ENCODE assay signal across 6 cellular contexts in the genomic region with DNA sequence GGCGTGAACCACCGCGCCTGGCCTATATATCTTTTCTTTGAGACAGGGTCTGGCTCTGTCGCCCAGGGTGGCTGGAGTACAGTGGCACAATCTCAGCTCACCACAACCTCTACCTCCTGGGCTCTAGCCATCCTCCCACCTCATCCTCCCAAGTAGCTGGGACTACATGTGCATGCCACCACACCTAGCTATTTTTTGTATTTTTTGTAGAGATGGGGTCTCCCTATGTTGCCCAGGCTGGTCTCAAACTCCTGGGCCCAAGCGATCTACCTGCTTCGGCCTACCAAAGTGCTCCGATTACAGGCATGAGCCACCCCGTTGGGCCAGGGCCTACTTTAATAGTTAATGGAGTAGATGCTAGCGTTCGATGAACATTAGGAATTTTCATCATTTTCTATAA. TPM values are rescaled to one million over a fixed set of nuclear protein-coding genes. Genes with fewer than 3 reads are reported as not detected.
A peak's percentile ranks its signal among the peaks of the same experiment; 100 is the strongest.
DNase-seq lines count a peak whose midpoint lies in the region; ATAC-seq and TF ChIP-seq lines count a peak whose summit lies in the region.
"Had no signal": no experiment of that assay in that cellular context is flagged by ENCODE, and none has a peak within 500 bp of the region (broad histone marks: within the 10 kb centered on the region; RNA-seq: fewer than 3 reads in every experiment).

No MANE protein-coding gene starts in this region.

- H4K20me1 ChIP-seq in OCI-LY7 (ENCODE audit: insufficient read depth, low read length): peaks cover 13% of the 10 kb centered on the region; the same call in 1 of the 2 replicates

- H3K27me3 ChIP-seq in ectodermal cell (ENCODE audit: control insufficient read depth, insufficient read depth, low read length, poor library complexity, severe bottlenecking): no peaks in the 10 kb centered on the region

- peak overlapping the region; percentile 82 for H3K4me3 ChIP-seq in OCI-LY7 (ENCODE audit: low read depth, low read length, poor library complexity, severe bottlenecking)
- peak overlapping the region; percentile 65 for H3K4me3 ChIP-seq in ectodermal cell (ENCODE audit: insufficient read depth, low read depth, low read length)
- peak overlapping the region; percentile 70 to 94 (median 81) for H3K4me3 ChIP-seq in skin epidermis

- intact Hi-C loops in OCI-LY7 (cut with micrococcal nuclease; ENCODE audit: unreplicated experiment): loop anchor here (5.0 kb wide), 1 partner anchor 72 kb away; the partner anchor contains the start of gene JUNB

- POLR2A ChIA-PET in OCI-LY7 (lab: Charles Lee): interaction anchor here (0.6 to 1.1 kb wide), 2 partner anchors 13 to 33 kb away, joined by 3 read pairs; no protein-coding TSS in a partner anchor

- no peak overlapping the region for H3K27ac ChIP-seq in OCI-LY7 (ENCODE audit: low read depth, low read length, poor library complexity, severe bottlenecking)
- no peak overlapping the region for H3K27ac ChIP-seq in ectodermal cell (ENCODE audit: insufficient read depth, low read depth, low read length, poor library complexity, severe bottlenecking)
- peak overlapping the region in 15 of 21 experiments; percentile 92 to 98 (median 97) for H3K27ac ChIP-seq in skin epidermis

- no peak for ATAC-seq in GM19328 (IDR thresholded peaks at IDR 0.05; ENCODE audit: unreplicated experiment)

- BruUV-seq in OCI-LY7 (replicated peaks; lab: Mats Ljungman, UMichigan): no TSS peak

- TF ChIP-seq CTCF in OCI-LY7 (conservative IDR thresholded peaks at IDR 0.05; ENCODE audit: low read length): no peak

- peaks cover 72% of the 10 kb centered on the region for H3K79me2 ChIP-seq in OCI-LY7 (ENCODE audit: insufficient read depth, low read depth, low read length)

- peak overlapping the region; percentile 97 for H3K4me2 ChIP-seq in OCI-LY7 (ENCODE audit: low read length)

- H3K4me1 ChIP-seq in OCI-LY7 (ENCODE audit: insufficient read depth, low read length, poor library complexity, severe bottlenecking) (peaks cover 12% of the 10 kb centered on the region), ectodermal cell (ENCODE audit: control insufficient read depth, insufficient read depth, low read length) (no peaks in the 10 kb centered on the region)

- H3K36me3 ChIP-seq in OCI-LY7 (ENCODE audit: insufficient read depth, low read length): peaks cover 68% of the 10 kb centered on the region
- peaks cover 18% of the 10 kb centered on the region for H3K36me3 ChIP-seq in ectodermal cell (ENCODE audit: control insufficient read depth, insufficient read depth, low read length)

- no peaks in the 10 kb centered on the region for H3K9me3 ChIP-seq in OCI-LY7 (ENCODE audit: low read length)
- H3K9me3 ChIP-seq in ectodermal cell (ENCODE audit: control insufficient read depth, low read length): no peaks in the 10 kb centered on the region

- no peak overlapping the region for H2AFZ ChIP-seq in OCI-LY7 (ENCODE audit: low read length)

- CTCF ChIA-PET in OCI-LY7 (lab: Charles Lee; ENCODE audit: unreplicated experiment): interaction anchor here (0.6 kb wide), 1 partner anchor 14 kb away, joined by 3 read pairs; no protein-coding TSS in a partner anchor

- WGBS in ectodermal cell, 2 experiments: 93 to 96% methylated on average over 10 of the region's 10 CpGs

- no peak for DNase-seq in OCI-LY7 (ENCODE audit: low spot score)
- no peak for DNase-seq in cerebellar cortex (ENCODE audit: low spot score)

- no peaks in the 10 kb centered on the region for H3K9me2 ChIP-seq in OCI-LY7 (ENCODE audit: insufficient read depth, low read length)

RNA-seq across cellular contexts. Expression of gene TNPO2, which starts 3.4 kb away (rescaled TPM):
- 42.6 and 47.3 TPM in 2 replicates for total RNA-seq in OCI-LY7 (2014; rRNA removed; shearing (Covaris generic))
- 112 and 120 TPM in 2 replicates for total RNA-seq in OCI-LY7 (2022)
- 94.7 TPM for polyA plus RNA-seq in ectodermal cell (2013, experiment 1 of 4)
- polyA plus RNA-seq in ectodermal cell (2013, experiment 2 of 4): 90.7 TPM
- polyA plus RNA-seq in ectodermal cell (2013, experiment 3 of 4): 66.9 TPM
- 78.1 TPM for polyA plus RNA-seq in ectodermal cell (2013, experiment 4 of 4)

RNA-seq across cellular contexts. Expression of gene TRIR, which starts 14.2 kb away (rescaled TPM):
- total RNA-seq in OCI-LY7 (2014; rRNA removed; shearing (Covaris generic)): 322 and 336 TPM in 2 replicates
- total RNA-seq in OCI-LY7 (2022): 211 and 219 TPM in 2 replicates
- polyA plus RNA-seq in ectodermal cell (2013, experiment 1 of 4): 160 TPM
- 155 TPM for polyA plus RNA-seq in ectodermal cell (2013, experiment 2 of 4)
- 139 TPM for polyA plus RNA-seq in ectodermal cell (2013, experiment 3 of 4)
- polyA plus RNA-seq in ectodermal cell (2013, experiment 4 of 4): 150 TPM

RNA-seq across cellular contexts. Expression of gene GET3, which starts 17.0 kb away (rescaled TPM):
- total RNA-seq in OCI-LY7 (2014; rRNA removed; shearing (Covaris generic)): 40.5 and 48.8 TPM in 2 replicates
- total RNA-seq in OCI-LY7 (2022): 29.1 and 34.3 TPM in 2 replicates
- polyA plus RNA-seq in ectodermal cell (2013, experiment 1 of 4): 111 TPM
- 102 TPM for polyA plus RNA-seq in ectodermal cell (2013, experiment 2 of 4)
- polyA plus RNA-seq in ectodermal cell (2013, experiment 3 of 4): 90.1 TPM
- polyA plus RNA-seq in ectodermal cell (2013, experiment 4 of 4): 99.6 TPM

RNA-seq across cellular contexts. Expression of gene FBXW9, which starts 23.9 kb away (rescaled TPM):
- 10.6 and 11.5 TPM in 2 replicates for total RNA-seq in OCI-LY7 (2014; rRNA removed; shearing (Covaris generic))
- total RNA-seq in OCI-LY7 (2022): 10.8 and 11.0 TPM in 2 replicates
- polyA plus RNA-seq in ectodermal cell (2013, experiment 1 of 4): 17.6 TPM
- polyA plus RNA-seq in ectodermal cell (2013, experiment 2 of 4): 20.1 TPM
- 17.4 TPM for polyA plus RNA-seq in ectodermal cell (2013, experiment 3 of 4)
- 20.6 TPM for polyA plus RNA-seq in ectodermal cell (2013, experiment 4 of 4)

RNA-seq across cellular contexts. Expression of gene BEST2, which starts 31.3 kb away (rescaled TPM):
- 0.10 TPM in 1 of 2 replicates, not detected in the other for total RNA-seq in OCI-LY7 (2014; rRNA removed; shearing (Covaris generic))
- not detected in 2 replicates for total RNA-seq in OCI-LY7 (2022)
- not detected for polyA plus RNA-seq in ectodermal cell (2013, experiment 1 of 4)
- polyA plus RNA-seq in ectodermal cell (2013, experiment 2 of 4): not detected
- polyA plus RNA-seq in ectodermal cell (2013, experiment 3 of 4): 0.37 TPM
- 0.57 TPM for polyA plus RNA-seq in ectodermal cell (2013, experiment 4 of 4)
- total RNA-seq: urinary bladder had no signal
- polyA plus RNA-seq: urinary bladder had no signal

Comparison
In these comparisons a context has a peak if more than half of its experiments do, and no peak if none do; other contexts are left out.
1. H3K27ac ChIP-seq: peak in skin epidermis (15 of 21); none in OCI-LY7 (single experiment) and ectodermal cell (single experiment).
2. Peak in every context shown above with its lines, with median percentiles within 50 percentile points of each other: H3K4me3 ChIP-seq.